Comparison of ENCODE assay signal across 8 cellular contexts in genomic region chr2:156435725-156436476, GRCh38. TPM values are rescaled to one million over a fixed set of nuclear protein-coding genes. Genes with fewer than 3 reads are reported as not detected.
DNase-seq lines count a peak whose midpoint lies in the region; ATAC-seq and TF ChIP-seq lines count a peak whose summit lies in the region.

TSS of gene GPD2 (plus strand) at chr2:156436379. CDS start at chr2:156476106, 39,727 bp downstream.

- TF ChIP-seq CTCF in osteoblast (IDR thresholded peaks at IDR 0.05; ENCODE audit: extremely low read depth, low read depth, low read length): no peak

- H3K9me3 Mint-ChIP-seq in activated naive CD4-positive, alpha-beta T cell treated with anti-CD3 and anti-CD28 coated beads, Interleukin-2, amount 50 U/mL, for 72 hours: no peaks in the 10 kb centered on the region

- under 1% methylated on average over 75 of the region's 75 CpGs for WGBS in thymus

- peak within 1 kb of the TSS; percentile 88 for H3K4me2 ChIP-seq in osteoblast (ENCODE audit: insufficient read depth, low read length)

- H3K27ac ChIP-seq in osteoblast (ENCODE audit: low read depth, low read length) (peak within 1 kb of the TSS; percentile 91), thymus (ENCODE audit: low read depth) (peak within 1 kb of the TSS; percentile 93)

- no peaks in the 10 kb centered on the region for H3K36me3 ChIP-seq in osteoblast (ENCODE audit: insufficient read depth, low read length)
- no peaks in the 10 kb centered on the region for H3K36me3 ChIP-seq in thymus (ENCODE audit: control insufficient read depth, insufficient read depth)

- peak; percentile 53 for ATAC-seq in GM21717 (IDR thresholded peaks at IDR 0.05; ENCODE audit: unreplicated experiment)
- ATAC-seq in activated naive CD4-positive, alpha-beta T cell treated with anti-CD3 and anti-CD28 coated beads, Interleukin-2, amount 50 U/mL, for 72 hours: peak; percentile 74 to 79

- no peaks in the 10 kb centered on the region for H4K20me1 ChIP-seq in osteoblast (ENCODE audit: insufficient read depth, low read length)

- H3K79me2 ChIP-seq in osteoblast (ENCODE audit: insufficient read depth, low read length): peaks cover 41% of the 10 kb centered on the region

- H3K9me3 ChIP-seq in osteoblast (ENCODE audit: low read depth, low read length) (no peaks in the 10 kb centered on the region), thymus (ENCODE audit: control insufficient read depth) (no peaks in the 10 kb centered on the region)

- in situ Hi-C loops in KBM-7 (cut with MboI; ENCODE audit: low pct_unique_long_range_greater_than_20kb, low sequenced_read_pairs): no loop called here

- H3K36me3 Mint-ChIP-seq in activated naive CD4-positive, alpha-beta T cell treated with anti-CD3 and anti-CD28 coated beads, Interleukin-2, amount 50 U/mL, for 72 hours: peaks cover 16 to 32% of the 10 kb centered on the region in 2 donors

- H3K4me3 ChIP-seq in osteoblast (ENCODE audit: insufficient read depth, low read length) (peak within 1 kb of the TSS; percentile 85), thymus (ENCODE audit: low read length) (peak within 1 kb of the TSS; percentile 79)

- peaks cover 40% of the 10 kb centered on the region for H3K4me1 ChIP-seq in osteoblast (ENCODE audit: insufficient read depth, low read length)
- peaks cover 17% of the 10 kb centered on the region for H3K4me1 ChIP-seq in thymus (ENCODE audit: control insufficient read depth, insufficient read depth, low read length)

- H3K27me3 ChIP-seq in osteoblast (ENCODE audit: insufficient read depth, low read length) (no peaks in the 10 kb centered on the region), thymus (ENCODE audit: control insufficient read depth, insufficient read depth) (no peaks in the 10 kb centered on the region)

- DNase-seq in EH (ENCODE audit: low read depth) (peak; percentile 92), KBM-7 (peak; percentile 88), SKM-1 (lab: John Stamatoyannopoulos, UW; ENCODE audit: unreplicated experiment) (peak; percentile 34), glomerular visceral epithelial cell (ENCODE audit: extremely low spot score) (peak; percentile 92), osteoblast (ENCODE audit: insufficient read length, low spot score, missing footprints) (peak; percentile 95)
- peak; percentile 61 to 76 for DNase-seq in activated naive CD4-positive, alpha-beta T cell treated with anti-CD3 and anti-CD28 coated beads, Interleukin-2, amount 50 U/mL, for 72 hours (ENCODE audit: low spot score in 2 of 2)

- peak within 1 kb of the TSS; percentile 93 for H2AFZ ChIP-seq in osteoblast (ENCODE audit: low read length)

- peak within 1 kb of the TSS; percentile 92 to 97 for H3K27ac Mint-ChIP-seq in activated naive CD4-positive, alpha-beta T cell treated with anti-CD3 and anti-CD28 coated beads, Interleukin-2, amount 50 U/mL, for 72 hours

RNA-seq across cellular contexts. Expression of gene GPD2, which starts in this region (rescaled TPM):
- total RNA-seq in activated naive CD4-positive, alpha-beta T cell treated with anti-CD3 and anti-CD28 coated beads, Interleukin-2, amount 50 U/mL, for 72 hours: 10 to 100 TPM; 21.9 to 28.0 TPM
- total RNA-seq in osteoblast: 53.0 and 59.7 TPM in 2 replicates
- 6.5 TPM for polyA plus RNA-seq in thymus

Comparison
In these comparisons a context has a peak if more than half of its experiments do, and no peak if none do; other contexts are left out.
1. Peak in every context shown above with its lines: DNase-seq, ATAC-seq, H3K4me3 ChIP-seq and H3K27ac ChIP-seq.
2. DNase-seq: peak in every context shown above with its lines; median percentile 95 in osteoblast; 92 in EH; 92 in glomerular visceral epithelial cell; 88 in KBM-7; 68 in activated naive CD4-positive, alpha-beta T cell treated with anti-CD3 and anti-CD28 coated beads, Interleukin-2, amount 50 U/mL, for 72 hours; 34 in SKM-1.